In the genomic region with DNA sequence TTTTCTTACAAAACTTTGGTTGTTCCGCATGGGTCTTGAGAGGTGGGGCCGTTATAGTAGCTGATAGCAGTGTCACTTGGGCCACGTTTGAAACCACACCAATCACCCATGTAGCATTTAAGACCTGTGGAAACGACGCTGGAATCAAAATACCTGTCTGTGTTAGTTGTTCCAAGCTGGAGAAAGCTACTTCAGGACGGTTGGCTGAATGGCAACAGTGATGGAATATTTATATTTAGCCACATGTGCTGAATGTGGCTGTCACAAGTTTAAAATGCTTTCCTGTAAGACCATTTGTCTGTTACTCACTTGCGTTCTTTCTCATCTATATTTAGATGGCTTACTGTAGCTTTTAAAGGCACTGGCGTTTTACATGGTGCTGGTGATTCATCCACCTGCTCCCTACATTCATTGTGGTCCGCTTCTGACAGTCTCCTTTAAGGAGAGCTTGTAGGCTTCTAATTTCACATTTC, we compare ENCODE assay signal across 8 cellular contexts. TPM values are rescaled to one million over a fixed set of nuclear protein-coding genes. Genes with fewer than 3 reads are reported as not detected.
DNase-seq lines count a peak whose midpoint lies in the region; ATAC-seq and TF ChIP-seq lines count a peak whose summit lies in the region.

No MANE protein-coding gene starts in this region.

- peak overlapping the region; percentile 88 for H3K4me3 Mint-ChIP-seq in activated naive CD8-positive, alpha-beta T cell treated with anti-CD3 and anti-CD28 coated beads, Interleukin-2, amount 10 ng/mL, durations not matched to agents 7 days and 5 days
- H3K4me3 Mint-ChIP-seq in stimulated activated naive CD8-positive, alpha-beta T cell treated with anti-CD3 and anti-CD28 coated beads, Interleukin-15, amount 100 ng/mL, for 72 hours, result peak overlapping the region; percentile 86 to 88
- H3K4me3 Mint-ChIP-seq in osteocyte (ENCODE audit: unreplicated experiment), result no peak overlapping the region

- H3K27me3 Mint-ChIP-seq in activated naive CD8-positive, alpha-beta T cell treated with anti-CD3 and anti-CD28 coated beads, Interleukin-2, amount 10 ng/mL, durations not matched to agents 7 days and 5 days, result no peaks in the 10 kb centered on the region
- no peaks in the 10 kb centered on the region for H3K27me3 Mint-ChIP-seq in stimulated activated naive CD8-positive, alpha-beta T cell treated with anti-CD3 and anti-CD28 coated beads, Interleukin-15, amount 100 ng/mL, for 72 hours
- peaks cover 19% of the 10 kb centered on the region for H3K27me3 Mint-ChIP-seq in osteocyte (ENCODE audit: unreplicated experiment)

- no peak for TF ChIP-seq CTCF in osteocyte (IDR thresholded peaks at IDR 0.05)

- H3K9me3 Mint-ChIP-seq in activated naive CD8-positive, alpha-beta T cell treated with anti-CD3 and anti-CD28 coated beads, Interleukin-2, amount 10 ng/mL, durations not matched to agents 7 days and 5 days, result no peaks in the 10 kb centered on the region
- H3K9me3 Mint-ChIP-seq in stimulated activated naive CD8-positive, alpha-beta T cell treated with anti-CD3 and anti-CD28 coated beads, Interleukin-15, amount 100 ng/mL, for 72 hours, result no peaks in the 10 kb centered on the region
- no peaks in the 10 kb centered on the region for H3K9me3 Mint-ChIP-seq in osteocyte (ENCODE audit: unreplicated experiment)

- peaks cover 2% of the 10 kb centered on the region for H3K36me3 Mint-ChIP-seq in activated naive CD8-positive, alpha-beta T cell treated with anti-CD3 and anti-CD28 coated beads, Interleukin-2, amount 10 ng/mL, durations not matched to agents 7 days and 5 days
- no peaks in the 10 kb centered on the region for H3K36me3 Mint-ChIP-seq in osteocyte (ENCODE audit: unreplicated experiment)

- no peak for ATAC-seq in activated naive CD8-positive, alpha-beta T cell treated with anti-CD3 and anti-CD28 coated beads, Interleukin-2, amount 10 ng/mL, durations not matched to agents 7 days and 5 days (ENCODE audit: low read depth)
- ATAC-seq in Right ventricle myocardium superior (ENCODE audit: poor library complexity), result peak; percentile 80
- ATAC-seq in stimulated activated naive CD8-positive, alpha-beta T cell treated with anti-CD3 and anti-CD28 coated beads, Interleukin-15, amount 100 ng/mL, for 72 hours, result no peak

- H3K27ac Mint-ChIP-seq in activated naive CD8-positive, alpha-beta T cell treated with anti-CD3 and anti-CD28 coated beads, Interleukin-2, amount 10 ng/mL, durations not matched to agents 7 days and 5 days, result peak overlapping the region; percentile 89
- H3K27ac Mint-ChIP-seq in stimulated activated naive CD8-positive, alpha-beta T cell treated with anti-CD3 and anti-CD28 coated beads, Interleukin-15, amount 100 ng/mL, for 72 hours, result peak overlapping the region; percentile 36 to 96
- no peak overlapping the region for H3K27ac Mint-ChIP-seq in osteocyte (ENCODE audit: unreplicated experiment)

- DNase-seq in DMS 273 (lab: John Stamatoyannopoulos, UW; ENCODE audit: unreplicated experiment) (peak; percentile 33), DMS 273 treated with DMSO at 0.1 percent for 48 hours (lab: John Stamatoyannopoulos, UW) (no peak), Right ventricle myocardium superior (no peak), H4 (ENCODE audit: low spot score) (no peak), osteocyte (ENCODE audit: extremely low spot score, unreplicated experiment) (no peak), midbrain (lab: John Stamatoyannopoulos, UW) (no peak)
- no peak for DNase-seq in activated naive CD8-positive, alpha-beta T cell treated with anti-CD3 and anti-CD28 coated beads, Interleukin-2, amount 10 ng/mL, durations not matched to agents 7 days and 5 days
- DNase-seq in stimulated activated naive CD8-positive, alpha-beta T cell treated with anti-CD3 and anti-CD28 coated beads, Interleukin-15, amount 100 ng/mL, for 72 hours, result no peak

- POLR2A ChIA-PET in activated naive CD8-positive, alpha-beta T cell treated with anti-CD3 and anti-CD28 coated beads, Interleukin-2, amount 10 ng/mL, durations not matched to agents 7 days and 5 days (lab: Charles Lee), result interaction anchor here (2.4 to 3.4 kb wide), 3 partner anchors 33 to 275 kb away, joined by 7 to 33 read pairs (median 11); a partner anchor contains a TSS

- H3K4me1 Mint-ChIP-seq in activated naive CD8-positive, alpha-beta T cell treated with anti-CD3 and anti-CD28 coated beads, Interleukin-2, amount 10 ng/mL, durations not matched to agents 7 days and 5 days, result peaks cover 30% of the 10 kb centered on the region
- peaks cover 36% of the 10 kb centered on the region for H3K4me1 Mint-ChIP-seq in stimulated activated naive CD8-positive, alpha-beta T cell treated with anti-CD3 and anti-CD28 coated beads, Interleukin-15, amount 100 ng/mL, for 72 hours
- no peaks in the 10 kb centered on the region for H3K4me1 Mint-ChIP-seq in osteocyte (ENCODE audit: unreplicated experiment)

- intact Hi-C loops in Right ventricle myocardium superior (cut with DNase I), result no loop called here

RNA-seq across cellular contexts. Expression of a gene that starts 1.4 kb away (rescaled TPM):
- 10 to 100 TPM; 26.0 to 28.5 TPM for total RNA-seq in activated naive CD8-positive, alpha-beta T cell treated with anti-CD3 and anti-CD28 coated beads, Interleukin-2, amount 10 ng/mL, durations not matched to agents 7 days and 5 days
- total RNA-seq in Right ventricle myocardium superior, result 79.9 TPM
- total RNA-seq in H4 (2014; rRNA removed; shearing (Covaris generic)), result not detected in 2 replicates
- not detected in 2 replicates for total RNA-seq in osteocyte

RNA-seq across cellular contexts. Expression of a gene that starts 31.4 kb away (rescaled TPM):
- total RNA-seq in activated naive CD8-positive, alpha-beta T cell treated with anti-CD3 and anti-CD28 coated beads, Interleukin-2, amount 10 ng/mL, durations not matched to agents 7 days and 5 days, result under 1 TPM in 1 of 2 experiments, not detected in 1; 0.25 TPM
- 0.38 TPM for total RNA-seq in Right ventricle myocardium superior
- 1.0 and 1.4 TPM in 2 replicates for total RNA-seq in H4 (2014; rRNA removed; shearing (Covaris generic))
- not detected in 2 replicates for total RNA-seq in osteocyte

RNA-seq across cellular contexts. Expression of a gene that starts 33.6 kb away (rescaled TPM):
- 10 to 100 TPM; 42.4 to 46.4 TPM for total RNA-seq in activated naive CD8-positive, alpha-beta T cell treated with anti-CD3 and anti-CD28 coated beads, Interleukin-2, amount 10 ng/mL, durations not matched to agents 7 days and 5 days
- total RNA-seq in Right ventricle myocardium superior (25.2 TPM), osteocyte (40.3 and 46.5 TPM in 2 replicates)
- 115 and 121 TPM in 2 replicates for total RNA-seq in H4 (2014; rRNA removed; shearing (Covaris generic))

Comparison
In these comparisons a context has a peak if more than half of its experiments do, and no peak if none do; other contexts are left out.
1. RNA of a gene that starts 1.4 kb away (total RNA-seq): 79.9 TPM in Right ventricle myocardium superior (single experiment) and 26.0 to 28.5 TPM in activated naive CD8-positive, alpha-beta T cell treated with anti-CD3 and anti-CD28 coated beads, Interleukin-2, amount 10 ng/mL, durations not matched to agents 7 days and 5 days; not detected in H4 and not detected in osteocyte; every median in the first group is over 10 times any median in the second.